In genomic region chr18:26981373-26982082, GRCh38 we compare ENCODE assay signal across 1 cellular context.
TF ChIP-seq lines count a peak whose summit lies in the region.

No MANE protein-coding gene starts in this region.

TF ChIP-seq in WTC11, 78 proteins besides CTCF, POLR2A, EP300 and RAD21 (continued from another document):
- TF ChIP-seq USF1 (CRISPR knock-in tag; IDR thresholded peaks at IDR 0.05): no peak
- TF ChIP-seq ATF3 (CRISPR knock-in tag; conservative IDR thresholded peaks at IDR 0.05): no peak
- TF ChIP-seq SOX15 (CRISPR knock-in tag; IDR thresholded peaks at IDR 0.05): no peak
- no peak for TF ChIP-seq SP1 (CRISPR knock-in tag; conservative IDR thresholded peaks at IDR 0.05)
